ENCODE assay signal across 13 cellular contexts in the genomic region with DNA sequence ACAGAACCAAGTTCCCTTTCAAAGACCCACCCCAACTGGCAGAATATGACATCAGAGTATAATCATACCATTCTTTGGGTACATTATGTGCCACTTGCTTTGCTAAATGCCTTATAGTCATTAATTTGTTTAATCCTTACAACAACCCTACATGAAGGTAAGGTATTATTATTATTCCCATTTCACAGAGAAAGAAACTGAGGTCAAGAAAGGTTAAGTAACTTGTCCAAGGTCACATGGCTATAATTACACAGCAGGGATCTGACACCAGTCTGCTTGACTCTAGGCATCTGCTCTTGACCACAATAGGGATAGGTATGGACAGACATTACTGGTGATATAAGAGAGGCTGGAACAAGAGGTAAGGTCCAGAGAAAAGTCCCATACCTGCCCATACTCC. TPM values are rescaled to one million over a fixed set of nuclear protein-coding genes. Genes with fewer than 3 reads are reported as not detected.
DNase-seq lines count a peak whose midpoint lies in the region; ATAC-seq and TF ChIP-seq lines count a peak whose summit lies in the region.
"Had no signal": no experiment of that assay in that cellular context is flagged by ENCODE, and none has a peak within 500 bp of the region (broad histone marks: within the 10 kb centered on the region; RNA-seq: fewer than 3 reads in every experiment).

No MANE protein-coding gene starts in this region.

- H3K4me1 ChIP-seq in upper lobe of left lung = peaks cover 5 to 14% (median 13%) of the 10 kb centered on the region in 4 donors

- peaks cover 24% of the 10 kb centered on the region for H3K4me1 Mint-ChIP-seq in stimulated activated naive CD8-positive, alpha-beta T cell treated with anti-CD3 and anti-CD28 coated beads, Interleukin-15, Interleukin-2, amounts not matched to agents 100 ng/mL and 50 ng/mL, for 24 hours (ENCODE audit: low read depth)
- peaks cover 20% of the 10 kb centered on the region for H3K4me1 Mint-ChIP-seq in WTC11
- no peaks in the 10 kb centered on the region for H3K4me1 Mint-ChIP-seq in glutamatergic neuron (ENCODE audit: low read depth, unreplicated experiment)

- no peaks in the 10 kb centered on the region for H3K27me3 Mint-ChIP-seq in stimulated activated naive CD8-positive, alpha-beta T cell treated with anti-CD3 and anti-CD28 coated beads, Interleukin-15, Interleukin-2, amounts not matched to agents 100 ng/mL and 50 ng/mL, for 24 hours
- no peaks in the 10 kb centered on the region for H3K27me3 Mint-ChIP-seq in WTC11 (ENCODE audit: low read depth)
- H3K27me3 Mint-ChIP-seq in glutamatergic neuron (ENCODE audit: unreplicated experiment) = peaks cover 4% of the 10 kb centered on the region

- TF ChIP-seq POLR2A in upper lobe of left lung (IDR thresholded peaks at IDR 0.05) = no peak

- H3K4me3 Mint-ChIP-seq in stimulated activated naive CD8-positive, alpha-beta T cell treated with anti-CD3 and anti-CD28 coated beads, Interleukin-15, Interleukin-2, amounts not matched to agents 100 ng/mL and 50 ng/mL, for 24 hours = peak overlapping the region; percentile 55
- peak overlapping the region; percentile 99 for H3K4me3 Mint-ChIP-seq in WTC11
- H3K4me3 Mint-ChIP-seq in glutamatergic neuron (ENCODE audit: unreplicated experiment) = peak overlapping the region; percentile 59

- H3K27ac ChIP-seq in caudate nucleus (ENCODE audit: low read depth, low read length) = no peak overlapping the region
- no peak overlapping the region for H3K27ac ChIP-seq in upper lobe of left lung
- H3K27ac ChIP-seq: C4-2B had no signal

- DNase-seq in stimulated activated naive CD8-positive, alpha-beta T cell treated with anti-CD3 and anti-CD28 coated beads, Interleukin-15, Interleukin-2, amounts not matched to agents 100 U/mL and 50 U/mL, for 24 hours = no peak
- DNase-seq in WTC11 (ENCODE audit: low spot score) = no peak
- DNase-seq in glutamatergic neuron = no peak
- DNase-seq in caudate nucleus (lab: John Stamatoyannopoulos, UW) = no peak
- DNase-seq in upper lobe of left lung = no peak
- DNase-seq: foreskin melanocyte; NCI-H1417; stimulated activated CD4-positive, alpha-beta T cell treated with anti-CD3 and anti-CD28 coated beads, Interleukin-4, amount 100 ng/mL, for 24 hours had no signal

- no peak overlapping the region for H3K4me3 ChIP-seq in upper lobe of left lung

- H3K36me3 ChIP-seq in upper lobe of left lung = peaks cover 0 to 43% (median 25%) of the 10 kb centered on the region in 4 donors

- ATAC-seq in stimulated activated naive CD8-positive, alpha-beta T cell treated with anti-CD3 and anti-CD28 coated beads, Interleukin-15, Interleukin-2, amounts not matched to agents 100 U/mL and 50 U/mL, for 24 hours = no peak
- ATAC-seq in WTC11 (no peak), HG03039 (IDR thresholded peaks at IDR 0.05; ENCODE audit: unreplicated experiment) (no peak), GM21367 (IDR thresholded peaks at IDR 0.05; ENCODE audit: unreplicated experiment) (no peak), upper lobe of left lung (ENCODE audit: low FRiP score in 2 of 2) (no peak)

- peaks cover 8% of the 10 kb centered on the region for H3K36me3 Mint-ChIP-seq in stimulated activated naive CD8-positive, alpha-beta T cell treated with anti-CD3 and anti-CD28 coated beads, Interleukin-15, Interleukin-2, amounts not matched to agents 100 ng/mL and 50 ng/mL, for 24 hours (ENCODE audit: low read depth)
- H3K36me3 Mint-ChIP-seq in WTC11 (peaks cover 30% of the 10 kb centered on the region), glutamatergic neuron (ENCODE audit: unreplicated experiment) (no peaks in the 10 kb centered on the region)

- CTCF ChIA-PET in WTC11 (lab: Charles Lee) = interaction anchor here (1.3 to 3.1 kb wide), 3 partner anchors 58 to 311 kb away, joined by 3 to 27 read pairs (median 11); partner anchors contain the start of gene PCDH12

- H3K9me3 ChIP-seq in upper lobe of left lung = no peaks in the 10 kb centered on the region
- H3K9me3 ChIP-seq: Peyer's patch had no signal

- no peak for TF ChIP-seq EP300 in upper lobe of left lung (IDR thresholded peaks at IDR 0.05)

- H3K27ac Mint-ChIP-seq in stimulated activated naive CD8-positive, alpha-beta T cell treated with anti-CD3 and anti-CD28 coated beads, Interleukin-15, Interleukin-2, amounts not matched to agents 100 ng/mL and 50 ng/mL, for 24 hours = no peak overlapping the region
- H3K27ac Mint-ChIP-seq in WTC11 = no peak overlapping the region
- H3K27ac Mint-ChIP-seq in glutamatergic neuron (ENCODE audit: unreplicated experiment) = no peak overlapping the region

- POLR2A ChIA-PET in WTC11 (lab: Charles Lee) = interaction anchor here (0.6 to 1.0 kb wide), 3 partner anchors 12 to 22 kb away, joined by 3 to 5 read pairs (median 4); partner anchors contain the start of genes HDAC3 and RELL2

- H3K9me3 Mint-ChIP-seq in stimulated activated naive CD8-positive, alpha-beta T cell treated with anti-CD3 and anti-CD28 coated beads, Interleukin-15, Interleukin-2, amounts not matched to agents 100 ng/mL and 50 ng/mL, for 24 hours = no peaks in the 10 kb centered on the region
- H3K9me3 Mint-ChIP-seq in WTC11 = no peaks in the 10 kb centered on the region
- peaks cover 7% of the 10 kb centered on the region for H3K9me3 Mint-ChIP-seq in glutamatergic neuron (ENCODE audit: unreplicated experiment)

- no peaks in the 10 kb centered on the region for H3K27me3 ChIP-seq in upper lobe of left lung
- H3K27me3 ChIP-seq: Peyer's patch had no signal

- TF ChIP-seq CTCF in WTC11 (IDR thresholded peaks at IDR 0.05) = no peak
- no peak for TF ChIP-seq CTCF in glutamatergic neuron (IDR thresholded peaks at IDR 0.05; ENCODE audit: partially characterized antibody, unreplicated experiment)
- no peak for TF ChIP-seq CTCF in upper lobe of left lung (IDR thresholded peaks at IDR 0.05)

TF ChIP-seq in WTC11, 78 proteins besides CTCF, POLR2A, EP300 and RAD21:
- TF ChIP-seq, protein P1, sequence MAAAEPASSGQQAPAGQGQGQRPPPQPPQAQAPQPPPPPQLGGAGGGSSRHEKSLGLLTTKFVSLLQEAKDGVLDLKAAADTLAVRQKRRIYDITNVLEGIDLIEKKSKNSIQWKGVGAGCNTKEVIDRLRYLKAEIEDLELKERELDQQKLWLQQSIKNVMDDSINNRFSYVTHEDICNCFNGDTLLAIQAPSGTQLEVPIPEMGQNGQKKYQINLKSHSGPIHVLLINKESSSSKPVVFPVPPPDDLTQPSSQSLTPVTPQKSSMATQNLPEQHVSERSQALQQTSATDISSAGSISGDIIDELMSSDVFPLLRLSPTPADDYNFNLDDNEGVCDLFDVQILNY (CRISPR knock-in tag; IDR thresholded peaks at IDR 0.05) = no peak
- TF ChIP-seq ZNF416 (CRISPR knock-in tag; IDR thresholded peaks at IDR 0.05) (no peak), ZSCAN18 (CRISPR knock-in tag; IDR thresholded peaks at IDR 0.05) (no peak)
- TF ChIP-seq, protein P2, sequence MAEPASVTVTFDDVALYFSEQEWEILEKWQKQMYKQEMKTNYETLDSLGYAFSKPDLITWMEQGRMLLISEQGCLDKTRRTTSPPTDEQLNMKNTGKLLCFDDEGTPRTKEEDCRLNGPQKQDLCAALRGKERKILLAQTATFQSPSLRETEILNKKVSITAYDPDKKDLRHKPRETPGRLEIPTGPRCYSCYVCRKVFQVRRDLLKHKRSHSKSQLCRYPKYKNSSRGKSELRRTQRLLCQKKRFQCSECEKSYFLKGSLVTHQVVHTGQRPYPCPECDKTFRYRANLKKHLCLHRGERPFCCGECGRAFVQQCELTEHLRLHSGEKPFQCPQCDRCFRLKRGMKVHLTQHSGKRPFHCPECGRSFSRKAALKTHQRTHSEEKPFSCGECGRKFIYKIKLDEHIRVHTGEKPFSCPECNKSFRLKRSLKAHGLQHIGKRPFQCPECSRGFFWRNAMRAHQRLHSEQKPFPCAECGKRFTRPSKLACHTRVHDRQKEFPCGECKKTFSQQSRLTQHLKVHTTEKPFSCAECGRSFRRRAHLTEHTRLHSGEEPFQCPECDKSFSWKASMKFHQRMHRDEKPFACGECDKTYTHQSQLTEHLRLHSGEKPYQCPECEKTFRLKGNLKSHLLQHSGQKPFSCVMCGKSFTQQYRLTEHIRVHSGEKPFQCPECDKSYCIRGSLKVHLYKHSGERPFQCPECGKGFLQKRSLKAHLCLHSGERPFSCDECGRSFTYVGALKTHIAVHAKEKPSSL (CRISPR knock-in tag; conservative IDR thresholded peaks at IDR 0.05) = no peak

RNA-seq across cellular contexts. Expression of gene FCHSD1, which starts 1.2 kb away (rescaled TPM):
- total RNA-seq in WTC11 (2021) (43.6 to 50.3 TPM (median 44.8 TPM) in 3 replicates), glutamatergic neuron (ENCODE audit: unreplicated experiment) (25.8 TPM), upper lobe of left lung (100 to 1,000 TPM in 1 of 6 donors, 10 to 100 TPM in 5; 10.2 to 106 (median 32.7) TPM)

RNA-seq across cellular contexts. Expression of gene RELL2, which starts 13.2 kb away (rescaled TPM):
- total RNA-seq in WTC11 (2021) (19.3 to 23.8 TPM (median 21.4 TPM) in 3 replicates), glutamatergic neuron (ENCODE audit: unreplicated experiment) (12.6 TPM), upper lobe of left lung (1 to 10 TPM; 2.6 to 9.4 (median 6.5) TPM)

RNA-seq across cellular contexts. Expression of gene HDAC3, which starts 13.3 kb away (rescaled TPM):
- total RNA-seq in WTC11 (2021) (84.7 to 96.2 TPM (median 94.5 TPM) in 3 replicates), glutamatergic neuron (ENCODE audit: unreplicated experiment) (81.8 TPM), upper lobe of left lung (10 to 100 TPM; 37.2 to 76.5 (median 47.6) TPM)

RNA-seq across cellular contexts. Expression of gene DIAPH1, which starts 31.2 kb away (rescaled TPM):
- total RNA-seq in WTC11 (2021) (90.9 to 109 TPM (median 96.0 TPM) in 3 replicates), glutamatergic neuron (ENCODE audit: unreplicated experiment) (51.6 TPM), upper lobe of left lung (100 to 1,000 TPM in 5 of 6 donors, 10 to 100 TPM in 1; 96.4 to 175 (median 133) TPM)

RNA-seq across cellular contexts. Expression of gene ARAP3, which starts 32.1 kb away (rescaled TPM):
- total RNA-seq in WTC11 (2021) = 51.2 to 60.4 TPM (median 53.4 TPM) in 3 replicates
- 8.6 TPM for total RNA-seq in glutamatergic neuron (ENCODE audit: unreplicated experiment)
- total RNA-seq in upper lobe of left lung = 10 to 100 TPM; 10.1 to 43.0 (median 27.7) TPM
